10 cellular contexts compared by ENCODE assay signal in genomic region chr3:50241163-50241562, GRCh38. TPM values are rescaled to one million over a fixed set of nuclear protein-coding genes. Genes with fewer than 3 reads are reported as not detected.
DNase-seq lines count a peak whose midpoint lies in the region; ATAC-seq lines count a peak whose summit lies in the region.
"Had no signal": no experiment of that assay in that cellular context is flagged by ENCODE, and none has a peak within 500 bp of the region (broad histone marks: within the 10 kb centered on the region; RNA-seq: fewer than 3 reads in every experiment).

No MANE protein-coding gene starts in this region.

- peak overlapping the region; percentile 92 for H3K27ac ChIP-seq in subcutaneous abdominal adipose tissue (ENCODE audit: low read depth, low read length)

- POLR2A ChIA-PET in activated CD8-positive, alpha-beta T cell treated with anti-CD3 and anti-CD28 coated beads, Interleukin-2, amount 10 ng/mL, durations not matched to agents 7 days and 5 days (lab: Charles Lee): interaction anchor here (1.0 to 4.0 kb wide), 3 partner anchors 13 to 96 kb away, joined by 3 to 17 read pairs (median 4); partner anchors contain the start of gene IFRD2

- DNase-seq in activated CD4-positive, alpha-beta T cell treated with anti-CD3 and anti-CD28 coated beads, Interleukin-2, amount 10 ng/mL, durations not matched to agents 24 days and 14 days: no peak
- DNase-seq in activated CD4-positive, alpha-beta T cell treated with anti-CD3 and anti-CD28 coated beads, Interleukin-2, amount 50 U/mL, for 1 hour: no peak
- DNase-seq in activated CD8-positive, alpha-beta T cell treated with anti-CD3 and anti-CD28 coated beads, Interleukin-2, amount 10 ng/mL, durations not matched to agents 7 days and 5 days: no peak
- peak; percentile 73 for DNase-seq in iPS-NIHi7 (ENCODE audit: extremely low spot score)
- DNase-seq in NCI-H446 treated with DMSO at 0.1 percent for 48 hours (lab: John Stamatoyannopoulos, UW): no peak
- DNase-seq: activated effector memory CD4-positive, alpha-beta T cell treated with Interleukin-2 at 50 U/mL for 16 hours; PC-3 had no signal

- H3K36me3 ChIP-seq in subcutaneous abdominal adipose tissue (ENCODE audit: control insufficient read depth in 5 of 5, insufficient read depth in 5 of 5, low read length in 5 of 5): peaks cover 0 to 21% (median 13%) of the 10 kb centered on the region in 5 donors

- H3K27me3 ChIP-seq in subcutaneous abdominal adipose tissue (ENCODE audit: control insufficient read depth in 5 of 5, insufficient read depth in 4 of 5, low read length in 5 of 5): no peaks in the 10 kb centered on the region

- no peak for ATAC-seq in activated CD8-positive, alpha-beta T cell treated with anti-CD3 and anti-CD28 coated beads, Interleukin-2, amount 10 ng/mL, durations not matched to agents 7 days and 5 days
- no peak for ATAC-seq in HG03095 (IDR thresholded peaks at IDR 0.05; ENCODE audit: unreplicated experiment)
- ATAC-seq in GM21390 (IDR thresholded peaks at IDR 0.05; ENCODE audit: unreplicated experiment): no peak
- ATAC-seq: PC-3 had no signal

- H3K4me3 Mint-ChIP-seq in activated CD4-positive, alpha-beta T cell treated with anti-CD3 and anti-CD28 coated beads, Interleukin-2, amount 10 ng/mL, durations not matched to agents 24 days and 14 days: peak overlapping the region; percentile 78
- H3K4me3 Mint-ChIP-seq in activated CD8-positive, alpha-beta T cell treated with anti-CD3 and anti-CD28 coated beads, Interleukin-2, amount 10 ng/mL, durations not matched to agents 7 days and 5 days: peak overlapping the region; percentile 71

- H3K9ac ChIP-seq in subcutaneous abdominal adipose tissue (ENCODE audit: low read length in 5 of 5): peak overlapping the region in 3 of 5 donors; percentile 53 to 87 (median 62)

- no peaks in the 10 kb centered on the region for H3K9me3 ChIP-seq in subcutaneous abdominal adipose tissue (ENCODE audit: control insufficient read depth in 5 of 5, low read length in 5 of 5)

- H3K27ac Mint-ChIP-seq in activated CD4-positive, alpha-beta T cell treated with anti-CD3 and anti-CD28 coated beads, Interleukin-2, amount 10 ng/mL, durations not matched to agents 24 days and 14 days: peak overlapping the region; percentile 95
- peak overlapping the region; percentile 95 for H3K27ac Mint-ChIP-seq in activated CD8-positive, alpha-beta T cell treated with anti-CD3 and anti-CD28 coated beads, Interleukin-2, amount 10 ng/mL, durations not matched to agents 7 days and 5 days

- CTCF ChIA-PET in activated CD8-positive, alpha-beta T cell treated with anti-CD3 and anti-CD28 coated beads, Interleukin-2, amount 10 ng/mL, durations not matched to agents 7 days and 5 days (lab: Charles Lee): interaction anchor here (1.0 to 4.1 kb wide), 2 partner anchors 13 to 46 kb away, joined by 3 to 55 read pairs; no protein-coding TSS in a partner anchor

- intact Hi-C loops in activated CD4-positive, alpha-beta T cell treated with anti-CD3 and anti-CD28 coated beads, Interleukin-2, amount 10 ng/mL, durations not matched to agents 24 days and 14 days (cut with micrococcal nuclease): no loop called here

- H3K36me3 Mint-ChIP-seq in activated CD4-positive, alpha-beta T cell treated with anti-CD3 and anti-CD28 coated beads, Interleukin-2, amount 10 ng/mL, durations not matched to agents 24 days and 14 days (ENCODE audit: low read depth): peaks cover 30% of the 10 kb centered on the region
- H3K36me3 Mint-ChIP-seq in activated CD8-positive, alpha-beta T cell treated with anti-CD3 and anti-CD28 coated beads, Interleukin-2, amount 10 ng/mL, durations not matched to agents 7 days and 5 days (ENCODE audit: low read depth): peaks cover 59% of the 10 kb centered on the region

- peak overlapping the region in 3 of 5 donors; percentile 2 to 48 (median 11) for H3K4me3 ChIP-seq in subcutaneous abdominal adipose tissue (ENCODE audit: low read depth in 1 of 5, low read length in 5 of 5)

- peaks cover 27 to 98% (median 96%) of the 10 kb centered on the region in 5 donors for H3K4me1 ChIP-seq in subcutaneous abdominal adipose tissue (ENCODE audit: control insufficient read depth in 5 of 5, insufficient read depth in 5 of 5, low read length in 5 of 5)

- H3K4me1 Mint-ChIP-seq in activated CD4-positive, alpha-beta T cell treated with anti-CD3 and anti-CD28 coated beads, Interleukin-2, amount 10 ng/mL, durations not matched to agents 24 days and 14 days: peaks cover 60% of the 10 kb centered on the region
- peaks cover 76% of the 10 kb centered on the region for H3K4me1 Mint-ChIP-seq in activated CD8-positive, alpha-beta T cell treated with anti-CD3 and anti-CD28 coated beads, Interleukin-2, amount 10 ng/mL, durations not matched to agents 7 days and 5 days (ENCODE audit: low read depth)

- H3K9me3 Mint-ChIP-seq in activated CD4-positive, alpha-beta T cell treated with anti-CD3 and anti-CD28 coated beads, Interleukin-2, amount 10 ng/mL, durations not matched to agents 24 days and 14 days: no peaks in the 10 kb centered on the region
- H3K9me3 Mint-ChIP-seq in activated CD8-positive, alpha-beta T cell treated with anti-CD3 and anti-CD28 coated beads, Interleukin-2, amount 10 ng/mL, durations not matched to agents 7 days and 5 days (ENCODE audit: insufficient read depth): no peaks in the 10 kb centered on the region

- H3K27me3 Mint-ChIP-seq in activated CD4-positive, alpha-beta T cell treated with anti-CD3 and anti-CD28 coated beads, Interleukin-2, amount 10 ng/mL, durations not matched to agents 24 days and 14 days: no peaks in the 10 kb centered on the region
- H3K27me3 Mint-ChIP-seq in activated CD8-positive, alpha-beta T cell treated with anti-CD3 and anti-CD28 coated beads, Interleukin-2, amount 10 ng/mL, durations not matched to agents 7 days and 5 days (ENCODE audit: low read depth): no peaks in the 10 kb centered on the region

RNA-seq across cellular contexts. Expression of gene GNAI2, which starts 5.2 kb away (rescaled TPM):
- 225 and 232 TPM in 2 replicates for total RNA-seq in activated CD4-positive, alpha-beta T cell treated with anti-CD3 and anti-CD28 coated beads, Interleukin-2, amount 10 ng/mL, durations not matched to agents 24 days and 14 days
- total RNA-seq in activated CD8-positive, alpha-beta T cell treated with anti-CD3 and anti-CD28 coated beads, Interleukin-2, amount 10 ng/mL, durations not matched to agents 7 days and 5 days: 100 to 1,000 TPM; 515 to 531 TPM

RNA-seq across cellular contexts. Expression of gene SEMA3B, which starts 27.8 kb away (rescaled TPM):
- total RNA-seq in activated CD4-positive, alpha-beta T cell treated with anti-CD3 and anti-CD28 coated beads, Interleukin-2, amount 10 ng/mL, durations not matched to agents 24 days and 14 days: 0.45 and 0.82 TPM in 2 replicates
- total RNA-seq in activated CD8-positive, alpha-beta T cell treated with anti-CD3 and anti-CD28 coated beads, Interleukin-2, amount 10 ng/mL, durations not matched to agents 7 days and 5 days: under 1 TPM; 0.52 to 0.84 TPM

RNA-seq across cellular contexts. Expression of gene SLC38A3, which starts 36.1 kb away (rescaled TPM):
- total RNA-seq in activated CD4-positive, alpha-beta T cell treated with anti-CD3 and anti-CD28 coated beads, Interleukin-2, amount 10 ng/mL, durations not matched to agents 24 days and 14 days: not detected in 2 replicates
- not detected for total RNA-seq in activated CD8-positive, alpha-beta T cell treated with anti-CD3 and anti-CD28 coated beads, Interleukin-2, amount 10 ng/mL, durations not matched to agents 7 days and 5 days

RNA-seq across cellular contexts. Expression of gene LSMEM2, which starts 37.7 kb away (rescaled TPM):
- total RNA-seq in activated CD4-positive, alpha-beta T cell treated with anti-CD3 and anti-CD28 coated beads, Interleukin-2, amount 10 ng/mL, durations not matched to agents 24 days and 14 days: not detected in 2 replicates
- total RNA-seq in activated CD8-positive, alpha-beta T cell treated with anti-CD3 and anti-CD28 coated beads, Interleukin-2, amount 10 ng/mL, durations not matched to agents 7 days and 5 days: not detected
- total RNA-seq: PC-3 had no signal

RNA-seq across cellular contexts. Expression of gene GNAT1, which starts 49.8 kb away (rescaled TPM):
- not detected in 2 replicates for total RNA-seq in activated CD4-positive, alpha-beta T cell treated with anti-CD3 and anti-CD28 coated beads, Interleukin-2, amount 10 ng/mL, durations not matched to agents 24 days and 14 days
- not detected for total RNA-seq in activated CD8-positive, alpha-beta T cell treated with anti-CD3 and anti-CD28 coated beads, Interleukin-2, amount 10 ng/mL, durations not matched to agents 7 days and 5 days
